Comparison of ENCODE assay signal across 9 cellular contexts in the genomic region with DNA sequence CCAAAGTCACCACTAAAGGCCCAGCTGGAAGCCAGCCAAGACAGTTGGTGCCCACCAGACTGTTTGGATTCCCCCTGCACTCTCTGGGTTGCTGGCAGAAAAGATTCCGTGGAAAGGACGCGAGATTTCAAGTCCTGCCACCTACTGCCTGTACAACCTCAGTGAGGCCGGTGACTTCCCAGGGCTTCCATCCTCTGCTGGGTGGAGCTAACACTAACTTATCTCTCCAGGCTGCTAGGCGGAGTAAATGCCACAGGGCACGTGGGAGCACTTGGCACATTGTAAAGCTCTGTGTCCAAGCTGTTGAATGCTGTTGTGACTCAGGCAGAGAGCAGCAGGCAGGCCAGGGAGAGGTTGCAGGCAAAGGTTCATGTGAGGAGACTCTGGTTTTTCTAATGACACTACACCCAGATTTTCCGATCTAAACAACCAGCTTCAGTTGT. TPM values are rescaled to one million over a fixed set of nuclear protein-coding genes. Genes with fewer than 3 reads are reported as not detected.
DNase-seq lines count a peak whose midpoint lies in the region; ATAC-seq and TF ChIP-seq lines count a peak whose summit lies in the region.
"Had no signal": no experiment of that assay in that cellular context is flagged by ENCODE, and none has a peak within 500 bp of the region (broad histone marks: within the 10 kb centered on the region; RNA-seq: fewer than 3 reads in every experiment).

No MANE protein-coding gene starts in this region.

- no peaks in the 10 kb centered on the region for H3K9me3 Mint-ChIP-seq in naive thymus-derived CD8-positive, alpha-beta T cell

- no peaks in the 10 kb centered on the region for H3K27me3 ChIP-seq in ascending aorta
- H3K27me3 ChIP-seq in subcutaneous abdominal adipose tissue (ENCODE audit: control insufficient read depth in 5 of 5, insufficient read depth in 4 of 5, low read length in 5 of 5), result no peaks in the 10 kb centered on the region

- H3K27me3 Mint-ChIP-seq in naive thymus-derived CD8-positive, alpha-beta T cell, result no peaks in the 10 kb centered on the region

- intact Hi-C loops in ascending aorta (cut with DNase I), result loop anchor here (1.0 to 10.0 kb wide), 10 partner anchors 50 to 1999 kb away; a partner anchor contains a TSS

- POLR2A ChIA-PET in naive thymus-derived CD8-positive, alpha-beta T cell (lab: Charles Lee), result no interaction called here

- H3K9ac ChIP-seq in subcutaneous abdominal adipose tissue (ENCODE audit: low read length in 5 of 5), result peak overlapping the region in 2 of 5 donors; percentile 21 to 75

- ATAC-seq in HG03460 (IDR thresholded peaks at IDR 0.05; ENCODE audit: unreplicated experiment), result no peak
- no peak for ATAC-seq in naive thymus-derived CD8-positive, alpha-beta T cell
- ATAC-seq: GM12878 had no signal

- H3K27ac ChIP-seq in ascending aorta (peak overlapping the region; percentile 74 to 76), subcutaneous abdominal adipose tissue (ENCODE audit: low read depth, low read length) (peak overlapping the region; percentile 97)

- TF ChIP-seq CTCF in AG09309 (IDR thresholded peaks at IDR 0.05; ENCODE audit: control insufficient read depth, insufficient read depth, low read depth, low read length, missing control alignments), result no peak
- peak in 1 of 3 experiments; percentile 26 for TF ChIP-seq CTCF in ascending aorta (IDR thresholded peaks at IDR 0.05)

- no peak overlapping the region for H3K4me3 ChIP-seq in AG09309 (ENCODE audit: control insufficient read depth, low read depth, low read length)
- no peak overlapping the region for H3K4me3 ChIP-seq in ascending aorta
- H3K4me3 ChIP-seq in subcutaneous abdominal adipose tissue (ENCODE audit: low read depth in 1 of 5, low read length in 5 of 5), result peak overlapping the region in 1 of 5 donors; percentile 40
- H3K4me3 ChIP-seq: GM12878 had no signal

- H3K9me3 ChIP-seq in ascending aorta (no peaks in the 10 kb centered on the region), subcutaneous abdominal adipose tissue (ENCODE audit: control insufficient read depth in 5 of 5, low read length in 5 of 5) (no peaks in the 10 kb centered on the region)

- H3K4me1 ChIP-seq in ascending aorta (peaks cover 24 to 53% of the 10 kb centered on the region in 2 donors), subcutaneous abdominal adipose tissue (ENCODE audit: control insufficient read depth in 5 of 5, insufficient read depth in 5 of 5, low read length in 5 of 5) (peaks cover 14 to 64% (median 63%) of the 10 kb centered on the region in 5 donors)

- no peak overlapping the region for H3K27ac Mint-ChIP-seq in naive thymus-derived CD8-positive, alpha-beta T cell

- no peak overlapping the region for H3K4me3 Mint-ChIP-seq in naive thymus-derived CD8-positive, alpha-beta T cell

- no peaks in the 10 kb centered on the region for H3K4me1 Mint-ChIP-seq in naive thymus-derived CD8-positive, alpha-beta T cell

- DNase-seq in AG09309 (ENCODE audit: low read depth), result peak; percentile 96
- DNase-seq in LHCN-M2 (ENCODE audit: low read depth), result peak; percentile 99
- DNase-seq in ascending aorta (ENCODE audit: low spot score in 2 of 2), result peak; percentile 85 to 97
- peak; percentile 59 for DNase-seq in iPS-NIHi11 (ENCODE audit: low spot score)
- DNase-seq in activated CD4-positive, alpha-beta T cell treated with anti-CD3 and anti-CD28 coated beads for 1 hour, result no peak
- DNase-seq in naive thymus-derived CD8-positive, alpha-beta T cell, result no peak

- H3K36me3 Mint-ChIP-seq in naive thymus-derived CD8-positive, alpha-beta T cell, result no peaks in the 10 kb centered on the region

- H3K36me3 ChIP-seq in ascending aorta (no peaks in the 10 kb centered on the region), subcutaneous abdominal adipose tissue (ENCODE audit: control insufficient read depth in 5 of 5, insufficient read depth in 5 of 5, low read length in 5 of 5) (no peaks in the 10 kb centered on the region)

RNA-seq across cellular contexts. Expression of a gene that starts 50.9 kb away (rescaled TPM):
- total RNA-seq in LHCN-M2 (2014; rRNA removed) (22.6 and 40.3 TPM in 2 replicates), ascending aorta (33.0 TPM)
- polyA plus RNA-seq in LHCN-M2 (2012), result 4.8 TPM
- total RNA-seq in naive thymus-derived CD8-positive, alpha-beta T cell, result 1 to 10 TPM; 2.1 to 2.8 TPM
- under 1 TPM in 2 of 3 donors, not detected in 1; 0.14 to 0.20 TPM for polyA plus RNA-seq in naive thymus-derived CD8-positive, alpha-beta T cell

Comparison
In these comparisons a context has a peak if more than half of its experiments do, and no peak if none do; other contexts are left out.
1. DNase-seq: peak in AG09309 (single experiment), LHCN-M2 (single experiment), ascending aorta (2 of 2) and iPS-NIHi11 (single experiment); none in activated CD4-positive, alpha-beta T cell treated with anti-CD3 and anti-CD28 coated beads for 1 hour (single experiment) and naive thymus-derived CD8-positive, alpha-beta T cell (0 of 10).